ENCODE assay signal across 8 cellular contexts in the genomic region with DNA sequence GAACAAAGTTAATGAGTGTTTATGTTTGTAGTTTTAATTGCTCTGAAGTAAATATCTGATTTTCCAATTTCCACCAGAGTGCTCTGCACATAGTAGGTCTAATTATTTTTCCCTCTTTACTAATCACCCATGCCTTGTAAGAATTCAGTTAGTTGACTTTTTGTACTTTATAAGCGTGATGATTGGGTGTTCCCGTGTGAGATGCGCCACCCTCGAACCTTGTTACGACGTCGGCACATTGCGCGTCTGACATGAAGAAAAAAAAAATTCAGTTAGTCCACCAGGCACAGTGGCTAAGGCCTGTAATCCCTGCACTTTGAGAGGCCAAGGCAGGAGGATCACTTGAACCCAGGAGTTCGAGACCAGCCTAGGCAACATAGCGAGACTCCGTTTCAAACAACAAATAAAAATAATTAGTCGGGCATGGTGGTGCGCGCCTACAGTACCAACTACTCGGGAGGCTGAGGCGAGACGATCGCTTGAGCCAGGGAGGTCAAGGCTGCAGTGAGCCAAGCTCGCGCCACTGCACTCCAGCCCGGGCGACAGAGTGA. TPM values are rescaled to one million over a fixed set of nuclear protein-coding genes. Genes with fewer than 3 reads are reported as not detected.
DNase-seq lines count a peak whose midpoint lies in the region; ATAC-seq, FAIRE-seq and TF ChIP-seq lines count a peak whose summit lies in the region.

No MANE protein-coding gene starts in this region.

- peaks cover 5% of the 10 kb centered on the region for H3K36me3 ChIP-seq in left ventricle myocardium inferior
- peaks cover 4% of the 10 kb centered on the region for H3K36me3 ChIP-seq in brain microvascular endothelial cell (replicated peaks)
- no peaks in the 10 kb centered on the region for H3K36me3 ChIP-seq in small intestine (ENCODE audit: control insufficient read depth in 2 of 2, insufficient read depth in 2 of 2, low read length in 2 of 2)

- peaks cover 20% of the 10 kb centered on the region for H3K4me1 Mint-ChIP-seq in mesothelial cell of epicardium

- TF ChIP-seq CTCF in left ventricle myocardium inferior (IDR thresholded peaks at IDR 0.05; ENCODE audit: borderline replicate concordance) (no peak), brain microvascular endothelial cell (IDR thresholded peaks at IDR 0.05; ENCODE audit: low read depth, low read length, missing control alignments) (no peak), mesothelial cell of epicardium (IDR thresholded peaks at IDR 0.05; ENCODE audit: unreplicated experiment) (no peak)

- H3K4me1 ChIP-seq in left ventricle myocardium inferior (peaks cover 43% of the 10 kb centered on the region), small intestine (ENCODE audit: control insufficient read depth in 2 of 2, insufficient read depth in 1 of 2, low read depth in 1 of 2, low read length in 1 of 2) (no peaks in the 10 kb centered on the region)

- DNase-seq in left ventricle myocardium inferior (no peak), cardiac septum (ENCODE audit: low spot score) (no peak), brain microvascular endothelial cell (no peak), mesothelial cell of epicardium (ENCODE audit: low spot score in 2 of 2, unreplicated experiment in 2 of 2) (no peak), DMS79 (lab: John Stamatoyannopoulos, UW) (no peak), UCSD-AML1 (lab: John Stamatoyannopoulos, UW; ENCODE audit: unreplicated experiment) (no peak), small intestine (no peak)

- H3K36me3 Mint-ChIP-seq in mesothelial cell of epicardium: peaks cover 8% of the 10 kb centered on the region

- 83 to 89% (median 84%) methylated on average over 23 of the region's 23 CpGs for WGBS in small intestine, 3 donors

- no peak for TF ChIP-seq POLR2A in GM18505 (IDR thresholded peaks at IDR 0.05; ENCODE audit: borderline replicate concordance, extremely low read depth, insufficient read depth, insufficient read length)

- H3K27ac Mint-ChIP-seq in mesothelial cell of epicardium: no peak overlapping the region

- H3K27me3 Mint-ChIP-seq in mesothelial cell of epicardium (ENCODE audit: low read depth): no peaks in the 10 kb centered on the region

- H3K9me3 Mint-ChIP-seq in mesothelial cell of epicardium: no peaks in the 10 kb centered on the region

- no peak for ATAC-seq in GM18505 (IDR thresholded peaks at IDR 0.05; ENCODE audit: unreplicated experiment)

- H3K4me3 Mint-ChIP-seq in mesothelial cell of epicardium: peak overlapping the region; percentile 91

- H3K27ac ChIP-seq in left ventricle myocardium inferior (replicated peaks) (peak overlapping the region; percentile 95), brain microvascular endothelial cell (no peak overlapping the region), small intestine (ENCODE audit: low read depth in 1 of 2, low read length in 1 of 2) (peak overlapping the region in 1 of 2 donors; percentile 98)

- in situ Hi-C loops in brain microvascular endothelial cell (cut with HindIII; ENCODE audit: low pct_ligation_motif_present, low sequenced_read_pairs): no loop called here

- H3K27me3 ChIP-seq in left ventricle myocardium inferior (ENCODE audit: low read depth) (no peaks in the 10 kb centered on the region), brain microvascular endothelial cell (replicated peaks) (no peaks in the 10 kb centered on the region), small intestine (ENCODE audit: control insufficient read depth in 2 of 2, insufficient read depth in 2 of 2, low read length in 2 of 2) (no peaks in the 10 kb centered on the region)

- H3K9me3 ChIP-seq in left ventricle myocardium inferior (replicated peaks) (no peaks in the 10 kb centered on the region), small intestine (ENCODE audit: control insufficient read depth, low read depth) (no peaks in the 10 kb centered on the region)

- intact Hi-C loops in left ventricle myocardium inferior (cut with micrococcal nuclease): no loop called here
- intact Hi-C loops in cardiac septum (cut with DNase I): no loop called here

- peak overlapping the region; percentile 97 for H3K4me3 ChIP-seq in left ventricle myocardium inferior
- H3K4me3 ChIP-seq in brain microvascular endothelial cell (ENCODE audit: low read depth, low read length): peak overlapping the region; percentile 79
- H3K4me3 ChIP-seq in small intestine (ENCODE audit: low read depth in 1 of 2, low read length in 2 of 2): no peak overlapping the region

- FAIRE-seq in small intestine (lab: Jason Lieb, UNC): no peak

RNA-seq across cellular contexts. Expression of a gene that starts 0.5 kb away (rescaled TPM):
- total RNA-seq in left ventricle myocardium inferior (11.5 TPM), cardiac septum (11.8 TPM), mesothelial cell of epicardium (71.2 to 73.7 TPM (median 72.9 TPM) in 3 replicates)
- 10 to 100 TPM; 21.9 to 34.0 (median 24.4) TPM for polyA plus RNA-seq in small intestine

RNA-seq across cellular contexts. Expression of a gene that starts 23.6 kb away (rescaled TPM):
- total RNA-seq in left ventricle myocardium inferior: 2.0 TPM
- 1.9 TPM for total RNA-seq in cardiac septum
- total RNA-seq in mesothelial cell of epicardium: 0.69 to 0.97 TPM (median 0.77 TPM) in 3 replicates
- polyA plus RNA-seq in small intestine: 1 to 10 TPM; 2.0 to 6.8 (median 4.2) TPM

RNA-seq across cellular contexts. Expression of a gene that starts 25.6 kb away (rescaled TPM):
- 99.0 TPM for total RNA-seq in left ventricle myocardium inferior
- total RNA-seq in cardiac septum: 82.6 TPM
- total RNA-seq in mesothelial cell of epicardium: 120 to 126 TPM (median 121 TPM) in 3 replicates
- polyA plus RNA-seq in small intestine: 100 to 1,000 TPM; 147 to 191 (median 184) TPM

RNA-seq across cellular contexts. Expression of a gene that starts 33.0 kb away (rescaled TPM):
- total RNA-seq in left ventricle myocardium inferior (not detected), cardiac septum (not detected), mesothelial cell of epicardium (not detected in 3 replicates)
- not detected for polyA plus RNA-seq in small intestine

Comparison
In these comparisons a context has a peak if more than half of its experiments do, and no peak if none do; other contexts are left out.
1. H3K4me3 ChIP-seq: peak in left ventricle myocardium inferior (single experiment) and brain microvascular endothelial cell (single experiment); none in small intestine (0 of 2).